Comparison of ENCODE assay signal across 8 cellular contexts in the genomic region with DNA sequence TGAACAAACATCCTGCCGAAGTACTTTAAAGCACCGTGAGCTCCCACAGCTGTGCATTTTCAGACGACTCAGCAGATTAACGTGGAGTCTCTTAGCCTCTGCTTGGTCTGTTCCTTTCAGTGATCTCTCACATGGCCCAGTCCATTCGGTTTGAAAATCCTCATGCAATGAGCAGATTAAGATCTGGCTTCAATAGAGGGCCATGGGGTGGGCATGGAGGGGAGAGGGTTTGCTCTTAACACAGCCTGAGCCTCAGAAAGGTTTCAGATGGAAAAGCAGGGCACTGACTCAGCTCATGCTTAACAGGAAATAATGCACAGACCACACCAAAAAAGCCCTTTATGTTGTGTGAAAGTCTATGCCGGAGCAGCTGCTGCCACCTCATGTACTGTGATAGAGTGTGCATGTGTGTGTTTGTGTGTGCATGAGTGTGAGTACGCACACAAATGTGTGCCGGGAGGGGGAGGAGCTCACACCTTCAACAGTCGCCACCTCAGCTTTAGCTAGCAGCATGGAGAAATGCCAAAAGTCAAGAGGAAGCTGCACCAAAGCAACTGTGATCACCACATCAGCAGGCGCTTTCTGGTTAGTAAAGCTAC. TPM values are rescaled to one million over a fixed set of nuclear protein-coding genes. Genes with fewer than 3 reads are reported as not detected.
DNase-seq lines count a peak whose midpoint lies in the region; ATAC-seq, FAIRE-seq and TF ChIP-seq lines count a peak whose summit lies in the region.
"Not testable (repeated sequence)": the region's sequence is repeated elsewhere in the genome, so short reads cannot be mapped to it uniquely, and the experiment has no call there.
"Had no signal": no experiment of that assay in that cellular context is flagged by ENCODE, and none has a peak within 500 bp of the region (broad histone marks: within the 10 kb centered on the region; RNA-seq: fewer than 3 reads in every experiment).

No MANE protein-coding gene starts in this region.

- not testable (repeated sequence) for H2AFZ ChIP-seq in H1 (ENCODE audit: low read length); neural progenitor cell (replicated peaks)

- not testable (repeated sequence) for H4K20me1 ChIP-seq in H1 (replicated peaks in 1 of 2; ENCODE audit: control insufficient read depth in 1 of 2, insufficient read depth in 2 of 2, low read length in 2 of 2); neural progenitor cell (ENCODE audit: low read depth)

- TF ChIP-seq RAD21 in H1 (IDR thresholded peaks at IDR 0.05 in 1 of 2, conservative IDR thresholded peaks at IDR 0.05 in 1 of 2; ENCODE audit: low read depth in 2 of 2, low read length in 2 of 2) = not testable (repeated sequence)

- not testable (repeated sequence) for H3K79me2 ChIP-seq in H1 (ENCODE audit: control insufficient read depth in 1 of 2, insufficient read depth in 2 of 2, low read length in 2 of 2); neural progenitor cell (ENCODE audit: low read depth)

- H3F3A ChIP-seq in neural progenitor cell (ENCODE audit: low read depth) = not testable (repeated sequence)

- not testable (repeated sequence) for H4K5ac ChIP-seq in H1 (ENCODE audit: insufficient read length, low read depth, low read length)

- not testable (repeated sequence) for H3K4me3 ChIP-seq in H1 (ENCODE audit: extremely low read depth in 1 of 4, insufficient read depth in 2 of 4, low read depth in 3 of 4, low read length in 4 of 4); neural progenitor cell

- H3K9me3 ChIP-seq in KOPT-K1 (ENCODE audit: insufficient read depth, low read length, poor library complexity, severe bottlenecking); T-helper 17 cell (ENCODE audit: control insufficient read depth, low read length, poor library complexity, severe bottlenecking); H1 (ENCODE audit: insufficient read depth in 2 of 2, low read depth in 1 of 2, low read length in 1 of 2); neural progenitor cell (ENCODE audit: low read depth): not testable (repeated sequence)

- not testable (repeated sequence) for H3K9ac ChIP-seq in H1 (replicated peaks in 1 of 4; ENCODE audit: extremely low read depth in 1 of 4, low read depth in 3 of 4, low read length in 3 of 4); neural progenitor cell

- not testable (repeated sequence) for H3K56ac ChIP-seq in H1 (replicated peaks; ENCODE audit: insufficient read length, low read depth, low read length)

- not testable (repeated sequence) for H2BK12ac ChIP-seq in H1 (ENCODE audit: low read depth, low read length)

- H4K91ac ChIP-seq in H1 (replicated peaks; ENCODE audit: insufficient read length, low read length) = not testable (repeated sequence)

- H3K23me2 ChIP-seq in H1 (ENCODE audit: low read depth, low read length) = not testable (repeated sequence)

- H2AK5ac ChIP-seq in H1 (ENCODE audit: low read depth, low read length) = not testable (repeated sequence)

- not testable (repeated sequence) for H3K4me2 ChIP-seq in H1 (ENCODE audit: insufficient read depth in 1 of 2, low read depth in 2 of 2, low read length in 2 of 2)
- peak overlapping the region; percentile 9 for H3K4me2 ChIP-seq in neural progenitor cell

- not testable (repeated sequence) for H2BK15ac ChIP-seq in H1 (ENCODE audit: low read length)

- CTCF ChIA-PET in H1 (lab: Charles Lee; ENCODE audit: partially characterized antibody) = not testable (repeated sequence)

- not testable (repeated sequence) for H4K8ac ChIP-seq in H1 (ENCODE audit: extremely low read depth, insufficient read depth, low read length)

- H3K18ac ChIP-seq in H1 (ENCODE audit: extremely low read depth, low read length) = not testable (repeated sequence)

- H3K4ac ChIP-seq in H1 (replicated peaks; ENCODE audit: insufficient read length, low read depth, low read length) = not testable (repeated sequence)

- H2BK20ac ChIP-seq in H1 (ENCODE audit: low read length) = not testable (repeated sequence)

- TF ChIP-seq CTCF in H1 (IDR thresholded peaks at IDR 0.05; ENCODE audit: control extremely low read depth in 1 of 3, insufficient read depth in 1 of 3, low read depth in 1 of 3, low read length in 3 of 3); neural progenitor cell (IDR thresholded peaks at IDR 0.05): not testable (repeated sequence)

- H3K9me3 Mint-ChIP-seq in neural progenitor cell = not testable (repeated sequence)

- not testable (repeated sequence) for H3K27me3 ChIP-seq in H1 (replicated peaks in 1 of 4; ENCODE audit: control insufficient read depth in 3 of 4, extremely low read depth in 1 of 4, insufficient read depth in 3 of 4, low read length in 3 of 4)
- H3K27me3 ChIP-seq in neural progenitor cell = peaks cover 20% of the 10 kb centered on the region

- H2BK120ac ChIP-seq in H1 (replicated peaks; ENCODE audit: low read depth, low read length) = not testable (repeated sequence)

- H3K27ac Mint-ChIP-seq in T-helper 17 cell, neural progenitor cell: not testable (repeated sequence)

- H3K4me1 Mint-ChIP-seq in T-helper 17 cell, neural progenitor cell: not testable (repeated sequence)

- DNase-seq in T-helper 17 cell (peak in 1 of 3 donors; percentile 19), activated T-cell treated with anti-CD3 and anti-CD28 coated beads for 48 hours (ENCODE audit: low read depth) (peak; percentile 4), neural progenitor cell (ENCODE audit: low spot score) (peak; percentile 55)
- not testable (repeated sequence) for DNase-seq in H1 (ENCODE audit: low read depth in 1 of 2, low spot score in 2 of 2)

- 63% methylated on average over 9 of the region's 10 CpGs; no CpG with 5 or more reads in 1 of the 2 experiments for WGBS in H1 (ENCODE audit: extremely low coverage in 1 of 2, insufficient coverage in 1 of 2, insufficient read length in 1 of 2, insufficient replicate concordance in 2 of 2, low coverage in 1 of 2, low lambda C conversion rate in 2 of 2, missing lambda C conversion rate in 1 of 2), 2 experiments

- TF ChIP-seq POLR2A in H1 (IDR thresholded peaks at IDR 0.05; ENCODE audit: control extremely low read depth in 1 of 2, low read depth in 2 of 2, low read length in 2 of 2) = not testable (repeated sequence)

- ATAC-seq in GM18909 (IDR thresholded peaks at IDR 0.05; ENCODE audit: poor library complexity, unreplicated experiment) (peak; percentile 90), HG02763 (IDR thresholded peaks at IDR 0.05; ENCODE audit: unreplicated experiment) (peak; percentile 72), T-helper 17 cell (peak; percentile 94)

- H2BK5ac ChIP-seq in H1 (ENCODE audit: low read depth, low read length) = not testable (repeated sequence)

- not testable (repeated sequence) for FAIRE-seq in H1 (lab: Jason Lieb, UNC)

- not testable (repeated sequence) for H3K36me3 ChIP-seq in KOPT-K1 (ENCODE audit: insufficient read depth, low read length); H1 (ENCODE audit: control insufficient read depth in 2 of 4, insufficient read depth in 4 of 4, low read length in 3 of 4); neural progenitor cell

- not testable (repeated sequence) for H3K27me3 Mint-ChIP-seq in T-helper 17 cell; neural progenitor cell (ENCODE audit: insufficient read depth, low read depth)

- POLR2A ChIA-PET in H1 (lab: Charles Lee; ENCODE audit: partially characterized antibody) = not testable (repeated sequence)

- H3K27ac ChIP-seq in KOPT-K1 (ENCODE audit: low read depth, low read length, poor library complexity, severe bottlenecking) = peak overlapping the region; percentile 68
- H3K27ac ChIP-seq in H1 (ENCODE audit: low read depth, low read length); neural progenitor cell: not testable (repeated sequence)

- not testable (repeated sequence) for H3K14ac ChIP-seq in H1 (ENCODE audit: insufficient read length)

- not testable (repeated sequence) for H3K36me3 Mint-ChIP-seq in T-helper 17 cell (ENCODE audit: low read depth); neural progenitor cell

- not testable (repeated sequence) for H3K4me1 ChIP-seq in H1 (replicated peaks in 1 of 4; ENCODE audit: control insufficient read depth in 3 of 4, insufficient read depth in 4 of 4, low read length in 3 of 4); neural progenitor cell

- peak overlapping the region; percentile 45 for H3K4me3 Mint-ChIP-seq in T-helper 17 cell
- not testable (repeated sequence) for H3K4me3 Mint-ChIP-seq in neural progenitor cell

- TF ChIP-seq EP300 in H1 (IDR thresholded peaks at IDR 0.05; ENCODE audit: borderline replicate concordance in 1 of 2, low read depth in 2 of 2, low read length in 2 of 2) = not testable (repeated sequence)

- not testable (repeated sequence) for H3K23ac ChIP-seq in H1 (ENCODE audit: insufficient read length)

- H3K79me1 ChIP-seq in H1 (ENCODE audit: low read depth, low read length) = not testable (repeated sequence)

TF ChIP-seq in H1, 55 proteins besides CTCF, POLR2A, EP300 and RAD21:
- TF ChIP-seq MAFK (IDR thresholded peaks at IDR 0.05; ENCODE audit: low read depth, low read length) = 0 out of 2 replicates have a peak, but pooled peaks have one; percentile 18

RNA-seq across cellular contexts. Expression of a gene that starts 33.9 kb away (rescaled TPM):
- total RNA-seq in T-helper 17 cell = 10 to 100 TPM; 18.8 to 19.4 TPM
- 10.0 and 10.2 TPM in 2 replicates for total RNA-seq in H1 (2021; fragmentation: NEBNext Ultra II Directional; extraction: Animal tissue kit (Norgen Biotek cat#: 25700))
- polyA plus RNA-seq in H1 (2011; rRNA removed) = 6.4 and 9.5 TPM in 2 replicates
- polyA plus RNA-seq in H1 (2011; cell fraction: cytosol; rRNA removed) = 10.4 TPM
- 41.2 TPM for polyA plus RNA-seq in H1 (2011; cell fraction: nucleus; rRNA removed)
- polyA plus RNA-seq in H1 (2012, experiment 1 of 2) = 7.4 to 11.3 TPM (median 10.5 TPM) in 4 replicates
- 4.5 TPM for polyA plus RNA-seq in H1 (2012, experiment 2 of 2)
- 5.1 TPM for polyA plus RNA-seq in H1 (2013, experiment 1 of 2)
- 4.8 TPM for polyA plus RNA-seq in H1 (2013, experiment 2 of 2)
- polyA minus RNA-seq in H1 (2011; rRNA and poly(A)+ RNA removed) = 3.0 and 6.5 TPM in 2 replicates
- polyA minus RNA-seq in H1 (2011; cell fraction: cytosol; rRNA and poly(A)+ RNA removed) = 0.81 TPM
- 6.1 TPM for polyA minus RNA-seq in H1 (2011; cell fraction: nucleus; rRNA and poly(A)+ RNA removed)
- total RNA-seq in neural progenitor cell (ENCODE audit: low replicate concordance) = 4.3 and 8.4 TPM in 2 replicates

RNA-seq across cellular contexts. Expression of a gene that starts 55.1 kb away (rescaled TPM):
- total RNA-seq in T-helper 17 cell (not detected), neural progenitor cell (ENCODE audit: low replicate concordance) (0.12 TPM in 1 of 2 replicates, not detected in the other)
- total RNA-seq in H1 (2021; fragmentation: NEBNext Ultra II Directional; extraction: Animal tissue kit (Norgen Biotek cat#: 25700)) = 0.25 TPM in 1 of 2 replicates, not detected in the other
- polyA plus RNA-seq in H1 (2011; rRNA removed) = 0.03 and 0.08 TPM in 2 replicates
- polyA plus RNA-seq in H1 (2011; cell fraction: cytosol; rRNA removed) = 0.04 TPM
- 0.10 TPM for polyA plus RNA-seq in H1 (2011; cell fraction: nucleus; rRNA removed)
- 0.23 TPM in 1 of 4 replicates, not detected in the others for polyA plus RNA-seq in H1 (2012, experiment 1 of 2)
- polyA plus RNA-seq in H1 (2012, experiment 2 of 2) = not detected
- polyA plus RNA-seq in H1 (2013, experiment 1 of 2) = not detected
- 0.04 TPM for polyA plus RNA-seq in H1 (2013, experiment 2 of 2)
- polyA minus RNA-seq in H1 (2011; rRNA and poly(A)+ RNA removed) = not detected in 2 replicates
- not detected for polyA minus RNA-seq in H1 (2011; cell fraction: cytosol; rRNA and poly(A)+ RNA removed)
- polyA minus RNA-seq in H1 (2011; cell fraction: nucleus; rRNA and poly(A)+ RNA removed) = not detected
- total RNA-seq: suprapubic skin had no signal
